ENCODE assay signal across 16 cellular contexts in genomic region chr5:43074987-43075318, GRCh38. TPM values are rescaled to one million over a fixed set of nuclear protein-coding genes. Genes with fewer than 3 reads are reported as not detected.
DNase-seq lines count a peak whose midpoint lies in the region; ATAC-seq, FAIRE-seq and TF ChIP-seq lines count a peak whose summit lies in the region.
"Had no signal": no experiment of that assay in that cellular context is flagged by ENCODE, and none has a peak within 500 bp of the region (broad histone marks: within the 10 kb centered on the region; RNA-seq: fewer than 3 reads in every experiment).

No MANE protein-coding gene starts in this region.

- no peaks in the 10 kb centered on the region for H3K23me2 ChIP-seq in H1 (ENCODE audit: low read depth, low read length)

- H3K27me3 ChIP-seq in BLaER1 (no peaks in the 10 kb centered on the region), OCI-LY1 (ENCODE audit: insufficient read depth, low read length) (no peaks in the 10 kb centered on the region), H1 (replicated peaks in 1 of 4; ENCODE audit: control insufficient read depth in 3 of 4, extremely low read depth in 1 of 4, insufficient read depth in 3 of 4, low read length in 3 of 4) (no peaks in the 10 kb centered on the region), SK-N-SH (ENCODE audit: insufficient read depth) (no peaks in the 10 kb centered on the region)

- TF ChIP-seq POLR2A in H1 (IDR thresholded peaks at IDR 0.05; ENCODE audit: control extremely low read depth in 1 of 2, low read depth in 2 of 2, low read length in 2 of 2) = no peak

- H2AK5ac ChIP-seq in H1 (ENCODE audit: low read depth, low read length) = 0 out of 2 replicates have a peak overlapping the region, but pooled peaks have one; percentile 24

- TF ChIP-seq EP300 in H1 (IDR thresholded peaks at IDR 0.05; ENCODE audit: borderline replicate concordance in 1 of 2, low read depth in 2 of 2, low read length in 2 of 2) (no peak), SK-N-SH (IDR thresholded peaks at IDR 0.05; ENCODE audit: borderline replicate concordance in 1 of 2, low read depth in 1 of 2, low read length in 1 of 2) (no peak)

- H3K4me3 ChIP-seq in BLaER1 = no peak overlapping the region
- H3K4me3 ChIP-seq in OCI-LY1 (ENCODE audit: low read depth, low read length, poor library complexity, severe bottlenecking) = no peak overlapping the region
- H3K4me3 ChIP-seq in H1 (ENCODE audit: extremely low read depth in 1 of 4, insufficient read depth in 2 of 4, low read depth in 3 of 4, low read length in 4 of 4) = no peak overlapping the region
- no peak overlapping the region for H3K4me3 ChIP-seq in SK-N-SH (ENCODE audit: low read depth in 2 of 2, low read length in 1 of 2)

- H3K79me1 ChIP-seq in H1 (ENCODE audit: low read depth, low read length) = peaks cover 2% of the 10 kb centered on the region; the same call in 1 of the 2 replicates

- POLR2A ChIA-PET in H1 (lab: Charles Lee; ENCODE audit: partially characterized antibody) (no interaction called here), SK-N-SH (lab: Yijun Ruan, JAX) (no interaction called here)

- H3K36me3 ChIP-seq in BLaER1 (peaks cover 99% of the 10 kb centered on the region), OCI-LY1 (ENCODE audit: insufficient read depth, low read length) (peaks cover 24% of the 10 kb centered on the region), H1 (ENCODE audit: control insufficient read depth in 2 of 4, insufficient read depth in 4 of 4, low read length in 3 of 4) (peaks cover 0 to 4% (median 0%) of the 10 kb centered on the region in 4 experiments; a peak in 2 of 8 replicates), SK-N-SH (replicated peaks in 1 of 2; ENCODE audit: control insufficient read depth in 1 of 2, insufficient read depth in 2 of 2, low read length in 1 of 2) (peaks cover 13 to 25% of the 10 kb centered on the region in 2 experiments)

- H3K23ac ChIP-seq in H1 (ENCODE audit: insufficient read length) = no peak overlapping the region

- H3K4me3 Mint-ChIP-seq in osteocyte (ENCODE audit: unreplicated experiment) = no peak overlapping the region
- H3K4me3 Mint-ChIP-seq in stimulated activated naive CD8-positive, alpha-beta T cell treated with anti-CD3 and anti-CD28 coated beads, Interleukin-15, amount 100 ng/mL, for 72 hours = no peak overlapping the region
- H3K4me3 Mint-ChIP-seq: type B pancreatic cell had no signal

- TF ChIP-seq RAD21 in H1 (IDR thresholded peaks at IDR 0.05 in 1 of 2, conservative IDR thresholded peaks at IDR 0.05 in 1 of 2; ENCODE audit: low read depth in 2 of 2, low read length in 2 of 2) (no peak), SK-N-SH (IDR thresholded peaks at IDR 0.05; ENCODE audit: low read length) (no peak)

- H3K27me3 Mint-ChIP-seq in osteocyte (ENCODE audit: unreplicated experiment) = no peaks in the 10 kb centered on the region
- H3K27me3 Mint-ChIP-seq in stimulated activated naive CD8-positive, alpha-beta T cell treated with anti-CD3 and anti-CD28 coated beads, Interleukin-15, amount 100 ng/mL, for 72 hours = no peaks in the 10 kb centered on the region
- H3K27me3 Mint-ChIP-seq: type B pancreatic cell had no signal

- DNase-seq in H1 (ENCODE audit: low read depth in 1 of 2, low spot score in 2 of 2) (no peak), osteocyte (ENCODE audit: extremely low spot score, unreplicated experiment) (no peak), SK-N-SH (no peak), NCI-H524 (lab: John Stamatoyannopoulos, UW) (no peak)
- DNase-seq in stimulated activated naive CD8-positive, alpha-beta T cell treated with anti-CD3 and anti-CD28 coated beads, Interleukin-15, amount 100 ng/mL, for 72 hours = no peak
- DNase-seq: effector CD4-positive, alpha-beta T cell; islet precursor cell; mesendoderm; NCI-H1092 treated with DMSO at 0.1 percent for 48 hours; NCI-H510A treated with DMSO at 0.1 percent for 48 hours; stimulated activated naive CD4-positive, alpha-beta T cell treated with Interleukin-2 at 50 U/mL for 16 hours had no signal

- H3K4me1 ChIP-seq in BLaER1 (peaks cover 18% of the 10 kb centered on the region), OCI-LY1 (ENCODE audit: insufficient read depth, low read length, severe bottlenecking) (peaks cover 16% of the 10 kb centered on the region), H1 (replicated peaks in 1 of 4; ENCODE audit: control insufficient read depth in 3 of 4, insufficient read depth in 4 of 4, low read length in 3 of 4) (no peaks in the 10 kb centered on the region), SK-N-SH (ENCODE audit: control insufficient read depth in 1 of 2, insufficient read depth in 2 of 2, low read depth in 1 of 2, low read length in 1 of 2) (no peaks in the 10 kb centered on the region)

- H3K9me2 ChIP-seq in OCI-LY1 (ENCODE audit: low read depth, low read length) = no peaks in the 10 kb centered on the region
- H3K9me2 ChIP-seq in SK-N-SH = no peaks in the 10 kb centered on the region

- no peak for FAIRE-seq in H1 (lab: Jason Lieb, UNC)

- WGBS in H1 (ENCODE audit: extremely low coverage in 1 of 2, insufficient coverage in 1 of 2, insufficient read length in 1 of 2, insufficient replicate concordance in 2 of 2, low coverage in 1 of 2, low lambda C conversion rate in 2 of 2, missing lambda C conversion rate in 1 of 2), 2 experiments = 86% methylated on average over 9 of the region's 9 CpGs; no CpG with 5 or more reads in 1 of the 2 experiments
- 97% methylated on average over 7 of the region's 9 CpGs for WGBS in SK-N-SH (ENCODE audit: low lambda C conversion rate)

- H2BK12ac ChIP-seq in H1 (ENCODE audit: low read depth, low read length) = no peak overlapping the region

- H3K4me2 ChIP-seq in BLaER1 (peak overlapping the region; percentile 65), OCI-LY1 (ENCODE audit: low read length) (no peak overlapping the region; the same call in 1 of the 2 replicates), H1 (ENCODE audit: insufficient read depth in 1 of 2, low read depth in 2 of 2, low read length in 2 of 2) (no peak overlapping the region), SK-N-SH (no peak overlapping the region)
- H3K4me2 ChIP-seq: KMS-11 had no signal

- H3K79me2 ChIP-seq in OCI-LY1 (ENCODE audit: insufficient read depth, low read length) (no peaks in the 10 kb centered on the region), H1 (ENCODE audit: control insufficient read depth in 1 of 2, insufficient read depth in 2 of 2, low read length in 2 of 2) (no peaks in the 10 kb centered on the region), SK-N-SH (ENCODE audit: insufficient read depth) (peaks cover 17% of the 10 kb centered on the region)

- peak overlapping the region; percentile 88 for H3K27ac Mint-ChIP-seq in osteocyte (ENCODE audit: unreplicated experiment)
- no peak overlapping the region for H3K27ac Mint-ChIP-seq in stimulated activated naive CD8-positive, alpha-beta T cell treated with anti-CD3 and anti-CD28 coated beads, Interleukin-15, amount 100 ng/mL, for 72 hours
- H3K27ac Mint-ChIP-seq: type B pancreatic cell had no signal

- no peak for ATAC-seq in stimulated activated naive CD8-positive, alpha-beta T cell treated with anti-CD3 and anti-CD28 coated beads, Interleukin-15, amount 100 ng/mL, for 72 hours

- peaks cover 48% of the 10 kb centered on the region for H3K4me1 Mint-ChIP-seq in osteocyte (ENCODE audit: unreplicated experiment)
- peaks cover 32% of the 10 kb centered on the region for H3K4me1 Mint-ChIP-seq in stimulated activated naive CD8-positive, alpha-beta T cell treated with anti-CD3 and anti-CD28 coated beads, Interleukin-15, amount 100 ng/mL, for 72 hours

- no peak overlapping the region for H4K8ac ChIP-seq in H1 (ENCODE audit: extremely low read depth, insufficient read depth, low read length)

- H2AFZ ChIP-seq in OCI-LY1 (ENCODE audit: low read length) = no peak overlapping the region
- no peak overlapping the region for H2AFZ ChIP-seq in H1 (ENCODE audit: low read length)
- no peak overlapping the region for H2AFZ ChIP-seq in SK-N-SH (ENCODE audit: low read depth)

- H2BK15ac ChIP-seq in H1 (ENCODE audit: low read length) = no peak overlapping the region

- H3K9ac ChIP-seq in BLaER1 = peak overlapping the region; percentile 38; the same call in 1 of the 2 replicates
- H3K9ac ChIP-seq in OCI-LY1 (ENCODE audit: low read length) = no peak overlapping the region
- H3K9ac ChIP-seq in H1 (replicated peaks in 1 of 4; ENCODE audit: extremely low read depth in 1 of 4, low read depth in 3 of 4, low read length in 3 of 4) = no peak overlapping the region
- no peak overlapping the region for H3K9ac ChIP-seq in SK-N-SH
- H3K9ac ChIP-seq: KMS-11 had no signal

- no peaks in the 10 kb centered on the region for H3F3A ChIP-seq in OCI-LY1 (ENCODE audit: insufficient read depth, low read length)
- H3F3A ChIP-seq in SK-N-SH (replicated peaks; ENCODE audit: insufficient read depth) = no peaks in the 10 kb centered on the region

- H4K5ac ChIP-seq in H1 (ENCODE audit: insufficient read length, low read depth, low read length) = no peak overlapping the region

- H3K14ac ChIP-seq in H1 (ENCODE audit: insufficient read length) = no peak overlapping the region

- no peak overlapping the region for H4K91ac ChIP-seq in H1 (replicated peaks; ENCODE audit: insufficient read length, low read length)

- CTCF ChIA-PET in H1 (lab: Charles Lee; ENCODE audit: partially characterized antibody) (no interaction called here), SK-N-SH (lab: Yijun Ruan, JAX) (no interaction called here)

- no peak overlapping the region for H2BK5ac ChIP-seq in H1 (ENCODE audit: low read depth, low read length)

- H3K18ac ChIP-seq in H1 (ENCODE audit: extremely low read depth, low read length) = no peak overlapping the region

- no peak overlapping the region for H2BK20ac ChIP-seq in H1 (ENCODE audit: low read length)

- H4K20me1 ChIP-seq in BLaER1 (no peaks in the 10 kb centered on the region), OCI-LY1 (ENCODE audit: insufficient read depth, low read length) (no peaks in the 10 kb centered on the region), H1 (replicated peaks in 1 of 2; ENCODE audit: control insufficient read depth in 1 of 2, insufficient read depth in 2 of 2, low read length in 2 of 2) (no peaks in the 10 kb centered on the region), SK-N-SH (ENCODE audit: insufficient read depth) (no peaks in the 10 kb centered on the region)

- no peak overlapping the region for H3K4ac ChIP-seq in H1 (replicated peaks; ENCODE audit: insufficient read length, low read depth, low read length)

- TF ChIP-seq CTCF in OCI-LY1 (IDR thresholded peaks at IDR 0.05; ENCODE audit: low read length) = no peak
- TF ChIP-seq CTCF in H1 (IDR thresholded peaks at IDR 0.05; ENCODE audit: control extremely low read depth in 1 of 3, insufficient read depth in 1 of 3, low read depth in 1 of 3, low read length in 3 of 3) = no peak
- no peak for TF ChIP-seq CTCF in osteocyte (IDR thresholded peaks at IDR 0.05)
- no peak for TF ChIP-seq CTCF in SK-N-SH (IDR thresholded peaks at IDR 0.05)

- no peak overlapping the region for H3K56ac ChIP-seq in H1 (replicated peaks; ENCODE audit: insufficient read length, low read depth, low read length)

- H3K36me3 Mint-ChIP-seq in osteocyte (ENCODE audit: unreplicated experiment) = peaks cover 39% of the 10 kb centered on the region

- H3K9me3 Mint-ChIP-seq in osteocyte (ENCODE audit: unreplicated experiment) = no peaks in the 10 kb centered on the region
- no peaks in the 10 kb centered on the region for H3K9me3 Mint-ChIP-seq in stimulated activated naive CD8-positive, alpha-beta T cell treated with anti-CD3 and anti-CD28 coated beads, Interleukin-15, amount 100 ng/mL, for 72 hours
- H3K9me3 Mint-ChIP-seq: neural crest cell had no signal

- peak overlapping the region; percentile 58 for H3K27ac ChIP-seq in BLaER1
- peak overlapping the region; percentile 39 for H3K27ac ChIP-seq in OCI-LY1 (ENCODE audit: low read depth, low read length, poor library complexity, severe bottlenecking)
- H3K27ac ChIP-seq in H1 (ENCODE audit: low read depth, low read length) = no peak overlapping the region
- no peak overlapping the region for H3K27ac ChIP-seq in SK-N-SH (ENCODE audit: low read depth in 2 of 2, low read length in 1 of 2)
- H3K27ac ChIP-seq: KMS-11 had no signal

- H3K9me3 ChIP-seq in BLaER1 (peaks cover 20% of the 10 kb centered on the region), OCI-LY1 (ENCODE audit: low read length) (no peaks in the 10 kb centered on the region), H1 (ENCODE audit: insufficient read depth in 2 of 2, low read depth in 1 of 2, low read length in 1 of 2) (no peaks in the 10 kb centered on the region), SK-N-SH (no peaks in the 10 kb centered on the region)

- H2BK120ac ChIP-seq in H1 (replicated peaks; ENCODE audit: low read depth, low read length) = no peak overlapping the region

RNA-seq across cellular contexts. Expression of gene ANXA2R, which starts 34.8 kb away (rescaled TPM):
- 0.17 and 0.29 TPM in 2 replicates for total RNA-seq in H1 (2021; fragmentation: NEBNext Ultra II Directional; extraction: Animal tissue kit (Norgen Biotek cat#: 25700))
- polyA plus RNA-seq in H1 (2011; rRNA removed) = 0.08 and 0.11 TPM in 2 replicates
- polyA plus RNA-seq in H1 (2011; cell fraction: cytosol; rRNA removed) = 0.14 TPM
- 0.30 TPM for polyA plus RNA-seq in H1 (2011; cell fraction: nucleus; rRNA removed)
- polyA plus RNA-seq in H1 (2012, experiment 1 of 2) = 0.11 TPM in 1 of 4 replicates, not detected in the others
- not detected for polyA plus RNA-seq in H1 (2012, experiment 2 of 2)
- not detected for polyA plus RNA-seq in H1 (2013, experiment 1 of 2)
- polyA plus RNA-seq in H1 (2013, experiment 2 of 2) = 0.04 TPM
- polyA minus RNA-seq in H1 (2011; rRNA and poly(A)+ RNA removed) = 0.56 and 1.2 TPM in 2 replicates
- not detected for polyA minus RNA-seq in H1 (2011; cell fraction: cytosol; rRNA and poly(A)+ RNA removed)
- polyA minus RNA-seq in H1 (2011; cell fraction: nucleus; rRNA and poly(A)+ RNA removed) = 1.2 TPM
- total RNA-seq in osteocyte = 5.2 and 5.3 TPM in 2 replicates
- polyA plus RNA-seq in SK-N-SH (2012; rRNA removed) = 1.7 and 1.9 TPM in 2 replicates
- 0.88 and 1.4 TPM in 2 replicates for polyA plus RNA-seq in SK-N-SH (2012; cell fraction: cytosol; rRNA removed)
- polyA plus RNA-seq in SK-N-SH (2012; cell fraction: nucleus; rRNA removed) = 3.7 and 5.4 TPM in 2 replicates

RNA-seq across cellular contexts. Expression of gene ZNF131, which starts 45.8 kb away (rescaled TPM):
- 34.9 and 36.3 TPM in 2 replicates for total RNA-seq in H1 (2021; fragmentation: NEBNext Ultra II Directional; extraction: Animal tissue kit (Norgen Biotek cat#: 25700))
- polyA plus RNA-seq in H1 (2011; rRNA removed) (11.7 and 16.1 TPM in 2 replicates), SK-N-SH (2012; rRNA removed) (17.2 and 22.9 TPM in 2 replicates)
- polyA plus RNA-seq in H1 (2011; cell fraction: cytosol; rRNA removed) = 21.2 TPM
- polyA plus RNA-seq in H1 (2011; cell fraction: nucleus; rRNA removed) = 20.4 TPM
- polyA plus RNA-seq in H1 (2012, experiment 1 of 2) = 23.4 to 32.6 TPM (median 24.7 TPM) in 4 replicates
- polyA plus RNA-seq in H1 (2012, experiment 2 of 2) = 3.2 TPM
- polyA plus RNA-seq in H1 (2013, experiment 1 of 2) = 42.2 TPM
- polyA plus RNA-seq in H1 (2013, experiment 2 of 2) = 42.9 TPM
- polyA minus RNA-seq in H1 (2011; rRNA and poly(A)+ RNA removed) = 34.1 and 43.9 TPM in 2 replicates
- polyA minus RNA-seq in H1 (2011; cell fraction: cytosol; rRNA and poly(A)+ RNA removed) = 28.8 TPM
- 65.7 TPM for polyA minus RNA-seq in H1 (2011; cell fraction: nucleus; rRNA and poly(A)+ RNA removed)
- total RNA-seq in osteocyte = 39.1 and 44.1 TPM in 2 replicates
- 25.3 and 25.6 TPM in 2 replicates for polyA plus RNA-seq in SK-N-SH (2012; cell fraction: cytosol; rRNA removed)
- 20.2 and 35.9 TPM in 2 replicates for polyA plus RNA-seq in SK-N-SH (2012; cell fraction: nucleus; rRNA removed)

Comparison
In these comparisons a context has a peak if more than half of its experiments do, and no peak if none do; other contexts are left out.
1. H3K27ac ChIP-seq: peak in BLaER1 (single experiment) and OCI-LY1 (single experiment); none in H1 (single experiment) and SK-N-SH (0 of 2).